In the genomic region with DNA sequence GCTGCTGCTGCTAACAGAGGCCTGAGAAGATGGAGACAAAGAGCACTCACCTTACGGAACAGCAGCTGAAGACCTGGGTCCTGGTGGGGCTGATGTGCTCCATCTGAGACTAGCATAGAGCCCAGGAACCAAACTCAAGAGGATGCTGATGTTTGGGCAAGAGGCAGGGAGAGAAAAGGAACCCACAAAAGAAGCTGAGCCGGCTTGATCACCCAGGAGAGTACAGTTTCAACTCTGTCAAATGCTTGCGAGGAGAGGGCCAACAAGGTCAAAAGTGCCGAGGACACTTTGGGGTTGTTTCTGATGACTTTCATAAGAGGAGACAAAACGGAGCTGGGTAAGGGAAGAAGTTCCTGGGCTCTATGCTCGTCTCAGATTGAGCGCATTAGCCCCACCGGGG, we compare ENCODE assay signal across 19 cellular contexts. TPM values are rescaled to one million over a fixed set of nuclear protein-coding genes. Genes with fewer than 3 reads are reported as not detected.
DNase-seq lines count a peak whose midpoint lies in the region; ATAC-seq, FAIRE-seq and TF ChIP-seq lines count a peak whose summit lies in the region.
"Had no signal": no experiment of that assay in that cellular context is flagged by ENCODE, and none has a peak within 500 bp of the region (broad histone marks: within the 10 kb centered on the region; RNA-seq: fewer than 3 reads in every experiment).

No MANE protein-coding gene starts in this region.

- H3K27ac Mint-ChIP-seq in osteocyte (ENCODE audit: unreplicated experiment) = peak overlapping the region; percentile 98
- H3K27ac Mint-ChIP-seq: nephron had no signal

- no peaks in the 10 kb centered on the region for H3K36me3 Mint-ChIP-seq in osteocyte (ENCODE audit: unreplicated experiment)

- H3K9me3 ChIP-seq in PC-3 (ENCODE audit: low read length) (no peaks in the 10 kb centered on the region), uterus (no peaks in the 10 kb centered on the region)
- H3K9me3 ChIP-seq: BE2C, testis had no signal

- FAIRE-seq in GM12892 (lab: Jason Lieb, UNC) = no peak

- H3K36me3 ChIP-seq in PC-3 (ENCODE audit: low read depth, low read length) = no peaks in the 10 kb centered on the region
- no peaks in the 10 kb centered on the region for H3K36me3 ChIP-seq in uterus
- H3K36me3 ChIP-seq: BE2C had no signal

- peaks cover 53% of the 10 kb centered on the region for H3K4me1 Mint-ChIP-seq in osteocyte (ENCODE audit: unreplicated experiment)

- H3K4me2 ChIP-seq in PC-3 (ENCODE audit: low read length) = no peak overlapping the region

- CTCF ChIA-PET in PC-3 (lab: Charles Lee) = no interaction called here

- POLR2A ChIA-PET in PC-3 (lab: Charles Lee; ENCODE audit: unreplicated experiment) = no interaction called here

- H3K27me3 Mint-ChIP-seq in osteocyte (ENCODE audit: unreplicated experiment) = no peaks in the 10 kb centered on the region

- peak overlapping the region; percentile 42; the same call in 1 of the 2 replicates for H3K9ac ChIP-seq in PC-3 (ENCODE audit: low read length)

- no peaks in the 10 kb centered on the region for H3K9me3 Mint-ChIP-seq in osteocyte (ENCODE audit: unreplicated experiment)
- H3K9me3 Mint-ChIP-seq: nephron had no signal

- H3K4me1 ChIP-seq in PC-3 (ENCODE audit: insufficient read depth, low read length) = peaks cover 43% of the 10 kb centered on the region
- peaks cover 10 to 18% of the 10 kb centered on the region in 2 donors for H3K4me1 ChIP-seq in uterus
- H3K4me1 ChIP-seq: BE2C had no signal

- H3K27me3 ChIP-seq in PC-3 (ENCODE audit: low read length) (no peaks in the 10 kb centered on the region), uterus (no peaks in the 10 kb centered on the region)
- H3K27me3 ChIP-seq: testis had no signal

- H3K4me3 ChIP-seq in PC-3 (ENCODE audit: low read length) = no peak overlapping the region
- no peak overlapping the region for H3K4me3 ChIP-seq in uterus
- H3K4me3 ChIP-seq: lung, testis had no signal

- DNase-seq in PC-3 (no peak), epithelial cell of prostate (ENCODE audit: low read depth, low spot score) (no peak), osteocyte (ENCODE audit: extremely low spot score, unreplicated experiment) (no peak), uterus (no peak), GM12892 (ENCODE audit: insufficient read length) (no peak), NCI-H1694 (lab: John Stamatoyannopoulos, UW) (no peak), MV-4-11 (lab: John Stamatoyannopoulos, UW) (no peak)
- DNase-seq: activated CD8-positive, alpha-beta memory T cell treated with anti-CD3 and anti-CD28 coated beads, Interleukin-2, amount 50 U/mL, for 48 hours; activated effector memory CD4-positive, alpha-beta T cell treated with anti-CD3 and anti-CD28 coated beads, Interleukin-2, amount 50 U/mL, for 16 hours; BE2C; caudate nucleus; NCI-H1105 treated with DMSO at 0.1 percent for 48 hours; NCI-H526; posterior cingulate gyrus; SHP77; stimulated activated CD4-positive, alpha-beta T cell treated with anti-CD3 and anti-CD28 coated beads, Interleukin-12 subunit alpha, Interleukin-12 subunit beta, amount 100 ng/mL, for 4 hours had no signal

- no peak for ATAC-seq in PC-3

- peaks cover 10% of the 10 kb centered on the region for H3F3A ChIP-seq in PC-3 (ENCODE audit: low read length, unreplicated experiment)

- no peak overlapping the region for H3K4me3 Mint-ChIP-seq in osteocyte (ENCODE audit: unreplicated experiment)
- H3K4me3 Mint-ChIP-seq: nephron had no signal

- H3K27ac ChIP-seq in PC-3 (ENCODE audit: low read length) (peak overlapping the region; percentile 88), epithelial cell of prostate (peak overlapping the region; percentile 82), uterus (peak overlapping the region; percentile 93 to 96)
- H3K27ac ChIP-seq: testis had no signal

- TF ChIP-seq POLR2A in uterus (IDR thresholded peaks at IDR 0.05) (no peak), GM12892 (IDR thresholded peaks at IDR 0.05; ENCODE audit: low read depth, low read length) (no peak)

- intact Hi-C loops in PC-3 (cut with micrococcal nuclease) (loop anchor here (5.0 kb wide), 1 partner anchor 231 kb away; no protein-coding TSS in a partner anchor), uterus (cut with DNase I; ENCODE audit: low total_unique reads) (no loop called here)

- no peak for TF ChIP-seq CTCF in PC-3 (conservative IDR thresholded peaks at IDR 0.05; ENCODE audit: low read depth, low read length)
- TF ChIP-seq CTCF in osteocyte (IDR thresholded peaks at IDR 0.05) = no peak
- no peak for TF ChIP-seq CTCF in uterus (IDR thresholded peaks at IDR 0.05)

- H3K9me2 ChIP-seq in PC-3 (replicated peaks; ENCODE audit: low read length) = no peaks in the 10 kb centered on the region

- H3K79me2 ChIP-seq in PC-3 (ENCODE audit: low read length) = no peaks in the 10 kb centered on the region

- no peak overlapping the region for H2AFZ ChIP-seq in PC-3 (ENCODE audit: low read length)

- BruUV-seq in PC-3 (replicated peaks; lab: Mats Ljungman, UMichigan) = no TSS peak

- H4K20me1 ChIP-seq in PC-3 (ENCODE audit: low read length) = no peaks in the 10 kb centered on the region

RNA-seq across cellular contexts. Expression of gene NT5DC3, which starts 17.3 kb away (rescaled TPM):
- total RNA-seq in PC-3 (2014; rRNA removed) (14.9 and 15.7 TPM in 2 replicates), osteocyte (11.3 and 12.5 TPM in 2 replicates), uterus (10 to 100 TPM in 3 of 4 donors, 1 to 10 TPM in 1; 5.6 to 60.9 (median 15.9) TPM)
- 4.9 TPM for polyA plus RNA-seq in GM12892 (2012; ENCODE audit: missing spikeins)
